In genomic region chr19:11505504-11506100, GRCh38 we compare ENCODE assay signal across 8 cellular contexts. TPM values are rescaled to one million over a fixed set of nuclear protein-coding genes. Genes with fewer than 3 reads are reported as not detected.
DNase-seq lines count a peak whose midpoint lies in the region; ATAC-seq and TF ChIP-seq lines count a peak whose summit lies in the region.

TSS of gene ZNF653 (minus strand) at chr19:11505839. CDS start at chr19:11505786, 53 bp downstream.

- POLR2A ChIA-PET in BJ (lab: Charles Lee): no interaction called here

- intact Hi-C loops in colonic mucosa (cut with DNase I): no loop called here

- ATAC-seq in HG03457 (IDR thresholded peaks at IDR 0.05; ENCODE audit: unreplicated experiment) (peak; percentile 36), left lobe of liver (peak; percentile 80)

- peak within 1 kb of the TSS; percentile 94 for H3K27ac ChIP-seq in colonic mucosa

- H3K27me3 ChIP-seq in BJ (ENCODE audit: control insufficient read depth, insufficient read depth, low read length) (no peaks in the 10 kb centered on the region), colonic mucosa (no peaks in the 10 kb centered on the region)

- CTCF ChIA-PET in BJ (lab: Yijun Ruan, JAX): no interaction called here

- DNase-seq in BJ (ENCODE audit: low read depth) (peak; percentile 49), GM19240 (ENCODE audit: insufficient read length, low spot score) (peak; percentile 94), NCI-H524 treated with DMSO at 0.1 percent for 48 hours (lab: John Stamatoyannopoulos, UW) (peak; percentile 72), colonic mucosa (peak; percentile 94), left lobe of liver (ENCODE audit: low spot score) (peak; percentile 96)
- peak; percentile 97 for DNase-seq in activated CD4-positive, alpha-beta T cell treated with anti-CD3 and anti-CD28 coated beads for 48 hours
- DNase-seq in stimulated activated CD4-positive, alpha-beta T cell treated with anti-CD3 and anti-CD28 coated beads, Interleukin-2, amount 100 ng/mL, for 24 hours: peak; percentile 94

- peak within 1 kb of the TSS; percentile 63 to 73 for H3K9ac ChIP-seq in colonic mucosa (ENCODE audit: low read depth in 2 of 2, low read length in 2 of 2)

- no peak for TF ChIP-seq CTCF in BJ (IDR thresholded peaks at IDR 0.05; ENCODE audit: insufficient read depth, low read depth, low read length)
- TF ChIP-seq CTCF in colonic mucosa (IDR thresholded peaks at IDR 0.05): no peak

- peaks cover 2% of the 10 kb centered on the region for H3K36me3 ChIP-seq in BJ (ENCODE audit: control insufficient read depth, insufficient read depth, low read length)
- no peaks in the 10 kb centered on the region for H3K36me3 ChIP-seq in colonic mucosa

- H3K4me3 ChIP-seq in BJ (ENCODE audit: low read depth, low read length) (peak within 1 kb of the TSS; percentile 90), colonic mucosa (peak within 1 kb of the TSS; percentile 98)

- no peaks in the 10 kb centered on the region for H3K9me3 ChIP-seq in colonic mucosa

- H3K4me1 ChIP-seq in colonic mucosa: no peaks in the 10 kb centered on the region

RNA-seq across cellular contexts. Expression of gene ZNF653, which starts in this region (rescaled TPM):
- polyA plus RNA-seq in BJ (2011; rRNA removed): 3.1 and 4.6 TPM in 2 replicates
- polyA minus RNA-seq in BJ (2011; rRNA and poly(A)+ RNA removed): 2.7 and 6.5 TPM in 2 replicates
- total RNA-seq in colonic mucosa (10 to 100 TPM; 10.6 to 14.2 TPM), left lobe of liver (8.3 TPM)

Comparison
In these comparisons a context has a peak if more than half of its experiments do, and no peak if none do; other contexts are left out.
1. Peak in every context shown above with its lines: DNase-seq, ATAC-seq, H3K4me3 ChIP-seq and H3K27ac ChIP-seq.